Comparison of ENCODE assay signal across 9 cellular contexts in genomic region chr14:56172571-56172971, GRCh38. TPM values are rescaled to one million over a fixed set of nuclear protein-coding genes. Genes with fewer than 3 reads are reported as not detected.
DNase-seq lines count a peak whose midpoint lies in the region; ATAC-seq and TF ChIP-seq lines count a peak whose summit lies in the region.
"Had no signal": no experiment of that assay in that cellular context is flagged by ENCODE, and none has a peak within 500 bp of the region (broad histone marks: within the 10 kb centered on the region; RNA-seq: fewer than 3 reads in every experiment).

No MANE protein-coding gene starts in this region.

- H3K27ac ChIP-seq in DND-41 (ENCODE audit: low read length) (peak overlapping the region; percentile 97), A673 (ENCODE audit: low read depth, low read length, poor library complexity, severe bottlenecking) (no peak overlapping the region)

- H3K9me3 ChIP-seq in DND-41 (ENCODE audit: insufficient read depth, low read length, severe bottlenecking) (no peaks in the 10 kb centered on the region), NT2/D1 (ENCODE audit: insufficient read depth, low read length) (no peaks in the 10 kb centered on the region), A673 (ENCODE audit: low read depth, low read length, poor library complexity, severe bottlenecking) (no peaks in the 10 kb centered on the region)

- H3K36me3 ChIP-seq in DND-41 (ENCODE audit: insufficient read depth, low read length) (peaks cover 11% of the 10 kb centered on the region), NT2/D1 (ENCODE audit: insufficient read depth, insufficient read length, low read length) (no peaks in the 10 kb centered on the region), A673 (ENCODE audit: insufficient read depth, low read length, poor library complexity, severe bottlenecking) (no peaks in the 10 kb centered on the region)

- peak overlapping the region; percentile 51 for H3K9ac ChIP-seq in DND-41 (ENCODE audit: low read depth, low read length)
- H3K9ac ChIP-seq in NT2/D1 (ENCODE audit: insufficient read length, low read depth), result no peak overlapping the region

- H3K27me3 ChIP-seq in DND-41 (ENCODE audit: insufficient read depth, low read length, poor library complexity), result no peaks in the 10 kb centered on the region
- no peaks in the 10 kb centered on the region for H3K27me3 ChIP-seq in NT2/D1 (ENCODE audit: insufficient read depth, insufficient read length)
- H3K27me3 ChIP-seq in A673 (replicated peaks; ENCODE audit: insufficient read depth, low read depth, low read length, poor library complexity), result no peaks in the 10 kb centered on the region

- no peak for DNase-seq in DND-41
- DNase-seq in NT2/D1 (ENCODE audit: low read depth, low spot score), result peak; percentile 51
- peak; percentile 78 for DNase-seq in dermis blood vessel endothelial cell
- DNase-seq in pulmonary artery endothelial cell (ENCODE audit: low read depth, low spot score), result peak; percentile 51
- no peak for DNase-seq in SIG-M5 (lab: John Stamatoyannopoulos, UW)
- no peak for DNase-seq in HT-29 (ENCODE audit: low spot score)
- no peak for DNase-seq in A673 (ENCODE audit: low spot score)
- no peak for DNase-seq in NCI-H510A (lab: John Stamatoyannopoulos, UW)
- DNase-seq: activated naive CD4-positive, alpha-beta T cell treated with Interleukin-2 at 50 U/mL for 16 hours had no signal

- no TSS peak for BruUV-seq in A673 (replicated peaks; lab: Mats Ljungman, UMichigan)

- no peak overlapping the region for H2AFZ ChIP-seq in DND-41 (ENCODE audit: low read depth, low read length)

- H3K4me3 ChIP-seq in DND-41 (ENCODE audit: low read depth in 1 of 2, low read length in 2 of 2) (peak overlapping the region in 1 of 2 experiments; percentile 52; a peak in 2 of 4 replicates), NT2/D1 (ENCODE audit: insufficient read length, low read depth) (no peak overlapping the region), A673 (ENCODE audit: low read depth, low read length, poor library complexity, severe bottlenecking) (no peak overlapping the region)

- TF ChIP-seq CTCF in DND-41 (IDR thresholded peaks at IDR 0.05; ENCODE audit: borderline replicate concordance, extremely low read depth, low read length, poor library complexity, severe bottlenecking) (no peak), A673 (conservative IDR thresholded peaks at IDR 0.05; ENCODE audit: low read depth, low read length) (no peak)

- ATAC-seq in DND-41 (ENCODE audit: insufficient read depth, low read depth), result peak; percentile 8; the same call in 1 of the 3 replicates

- intact Hi-C loops in A673 (cut with micrococcal nuclease; ENCODE audit: unreplicated experiment), result no loop called here

- POLR2A ChIA-PET in A673 (lab: Charles Lee; ENCODE audit: low non-redundant PET), result no interaction called here

- peaks cover 90% of the 10 kb centered on the region for H3K4me1 ChIP-seq in DND-41 (ENCODE audit: insufficient read depth, low read length)
- no peaks in the 10 kb centered on the region for H3K4me1 ChIP-seq in NT2/D1 (ENCODE audit: insufficient read depth, insufficient read length)
- H3K4me1 ChIP-seq in A673 (ENCODE audit: insufficient read depth, low read length, poor library complexity, severe bottlenecking), result no peaks in the 10 kb centered on the region

- peaks cover 94% of the 10 kb centered on the region for H3K79me2 ChIP-seq in DND-41 (ENCODE audit: insufficient read depth, low read length)

- H3K4me2 ChIP-seq in DND-41 (ENCODE audit: insufficient read depth, low read length), result peak overlapping the region; percentile 72

- H4K20me1 ChIP-seq in DND-41 (ENCODE audit: insufficient read depth, low read length), result peaks cover 28% of the 10 kb centered on the region

- CTCF ChIA-PET in A673 (lab: Charles Lee), result no interaction called here

RNA-seq across cellular contexts. Expression of gene PELI2, which starts 54.4 kb away (rescaled TPM):
- total RNA-seq in dermis blood vessel endothelial cell (12.4 and 25.5 TPM in 2 replicates), pulmonary artery endothelial cell (13.6 TPM in 2 replicates), A673 (2021) (5.5 and 8.1 TPM in 2 replicates)
- total RNA-seq in HT-29 (2014; rRNA removed; shearing (Covaris generic)), result 3.1 and 3.8 TPM in 2 replicates

Comparison
In these comparisons a context has a peak if more than half of its experiments do, and no peak if none do; other contexts are left out.
1. DNase-seq: peak in NT2/D1 (single experiment), dermis blood vessel endothelial cell (single experiment) and pulmonary artery endothelial cell (single experiment); none in DND-41 (single experiment), SIG-M5 (single experiment), HT-29 (single experiment), A673 (single experiment) and NCI-H510A (single experiment).